ENCODE assay signal across 31 cellular contexts in the genomic region with DNA sequence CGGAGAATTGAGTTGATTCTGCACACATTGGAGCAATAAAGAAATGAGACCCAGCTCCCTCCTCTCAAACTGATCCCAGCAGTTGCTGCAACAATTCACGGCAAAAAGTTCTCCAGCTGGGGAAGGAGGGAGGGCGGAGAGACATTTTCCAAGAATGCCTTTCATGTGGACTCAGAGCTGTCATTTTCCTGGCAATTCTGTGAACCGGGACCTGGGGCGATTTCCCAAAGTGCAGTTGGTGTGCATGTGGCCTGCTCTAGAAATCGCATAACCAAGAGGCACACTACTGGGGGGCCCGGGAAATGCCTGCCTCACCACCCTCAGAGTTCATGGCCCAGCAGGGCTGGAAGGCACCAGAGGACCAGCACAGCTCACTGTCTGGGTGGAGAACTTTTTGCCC. TPM values are rescaled to one million over a fixed set of nuclear protein-coding genes. Genes with fewer than 3 reads are reported as not detected.
DNase-seq lines count a peak whose midpoint lies in the region; ATAC-seq and TF ChIP-seq lines count a peak whose summit lies in the region.
"Had no signal": no experiment of that assay in that cellular context is flagged by ENCODE, and none has a peak within 500 bp of the region (broad histone marks: within the 10 kb centered on the region; RNA-seq: fewer than 3 reads in every experiment).

No MANE protein-coding gene starts in this region.

- no peaks in the 10 kb centered on the region for H3K79me1 ChIP-seq in neuronal stem cell (ENCODE audit: low read depth, low read length)

- no peaks in the 10 kb centered on the region for H3K27me3 ChIP-seq in neuronal stem cell (ENCODE audit: control insufficient read depth in 3 of 3, insufficient read depth in 3 of 3, low read depth in 1 of 3, low read length in 3 of 3)
- H3K27me3 ChIP-seq: BLaER1 had no signal

- H3K36me3 Mint-ChIP-seq in Calu3 (ENCODE audit: insufficient read depth, unreplicated experiment), result no peaks in the 10 kb centered on the region

- intact Hi-C loops in Calu3 (cut with micrococcal nuclease; ENCODE audit: unreplicated experiment), result no loop called here

- no peak overlapping the region for H3K14ac ChIP-seq in neuronal stem cell (ENCODE audit: low read length)

- no peak overlapping the region for H3K27ac ChIP-seq in neuronal stem cell (replicated peaks; ENCODE audit: low read length)
- H3K27ac ChIP-seq: BLaER1, neutrophil, tibial artery had no signal

- no peaks in the 10 kb centered on the region for H3K9me3 Mint-ChIP-seq in Calu3 (ENCODE audit: low read depth, unreplicated experiment)
- H3K9me3 Mint-ChIP-seq: stimulated activated naive CD8-positive, alpha-beta T cell treated with anti-CD3 and anti-CD28 coated beads, Interleukin-15, amount 100 ng/mL, for 72 hours had no signal

- no peak overlapping the region for H3K4me3 ChIP-seq in AG10803 (ENCODE audit: low read length)
- no peak overlapping the region for H3K4me3 ChIP-seq in neuronal stem cell (ENCODE audit: low read length in 2 of 2)
- H3K4me3 ChIP-seq: BLaER1, HAP-1, K562, tibial artery had no signal

- H4K91ac ChIP-seq in neuronal stem cell (ENCODE audit: low read depth, low read length, poor library complexity), result no peak overlapping the region

- H3K4me2 ChIP-seq in neuronal stem cell (ENCODE audit: insufficient read depth, low read length, poor library complexity, severe bottlenecking), result no peak overlapping the region
- H3K4me2 ChIP-seq: BLaER1 had no signal

- no peaks in the 10 kb centered on the region for H3K36me3 ChIP-seq in neuronal stem cell (replicated peaks in 1 of 2; ENCODE audit: control insufficient read depth in 2 of 2, insufficient read depth in 2 of 2, low read length in 2 of 2)
- H3K36me3 ChIP-seq: BLaER1, HAP-1, neutrophil, tibial artery had no signal

- H2AK5ac ChIP-seq in neuronal stem cell (ENCODE audit: low read depth, low read length), result no peak overlapping the region

- H3K4me1 ChIP-seq in neuronal stem cell (ENCODE audit: control insufficient read depth in 2 of 2, insufficient read depth in 1 of 2, low read depth in 1 of 2, low read length in 2 of 2), result peaks cover 7 to 17% of the 10 kb centered on the region in 2 donors
- H3K4me1 ChIP-seq: BLaER1, HAP-1, tibial artery had no signal

- H4K8ac ChIP-seq in neuronal stem cell (ENCODE audit: low read depth, low read length), result no peak overlapping the region

- H3K23ac ChIP-seq in neuronal stem cell (ENCODE audit: low read depth, low read length, poor library complexity), result no peak overlapping the region

- H2BK12ac ChIP-seq in neuronal stem cell (ENCODE audit: low read length), result no peak overlapping the region

- H2BK15ac ChIP-seq in neuronal stem cell (ENCODE audit: low read length), result no peak overlapping the region

- DNase-seq in AG10803 (ENCODE audit: low read depth) (peak; percentile 76), RPMI7951 (ENCODE audit: low read depth) (peak; percentile 84), fibroblast of peridontal ligament (ENCODE audit: extremely low read depth) (peak; percentile 54), neuronal stem cell (ENCODE audit: low spot score) (no peak), NCI-H774 (lab: John Stamatoyannopoulos, UW) (no peak), Calu3 (no peak), NCI-H1930 (lab: John Stamatoyannopoulos, UW) (no peak)
- DNase-seq: activated CD4-positive, CD25-positive, alpha-beta regulatory T cell treated with anti-CD3 and anti-CD28 coated beads, Interleukin-2, amount 50 U/mL, for 72 hours; activated CD8-positive, alpha-beta T cell treated with anti-CD3 and anti-CD28 coated beads, Interleukin-2, amount 10 ng/mL, durations not matched to agents 7 days and 5 days; activated gamma-delta T cell treated with Interleukin-2 at 50 U/mL for 16 hours; DMS53; GF-D8; kidney glomerular epithelial cell; NCI-H2081; NCI-H2227 treated with DMSO at 0.1 percent for 48 hours; NCI-H748 treated with DMSO at 0.1 percent for 48 hours; RPMI8226; stimulated activated naive CD8-positive, alpha-beta T cell treated with anti-CD3 and anti-CD28 coated beads, Interleukin-15, amount 100 ng/mL, for 72 hours had no signal

- no peak for ATAC-seq in GM18861 (IDR thresholded peaks at IDR 0.05; ENCODE audit: unreplicated experiment)
- ATAC-seq: activated CD8-positive, alpha-beta T cell treated with anti-CD3 and anti-CD28 coated beads, Interleukin-2, amount 10 ng/mL, durations not matched to agents 7 days and 5 days; K562; stimulated activated naive CD8-positive, alpha-beta T cell treated with anti-CD3 and anti-CD28 coated beads, Interleukin-15, amount 100 ng/mL, for 72 hours had no signal

- no peak overlapping the region for H3K4me3 Mint-ChIP-seq in Calu3 (ENCODE audit: low read depth, unreplicated experiment)
- H3K4me3 Mint-ChIP-seq: activated CD8-positive, alpha-beta T cell treated with anti-CD3 and anti-CD28 coated beads, Interleukin-2, amount 10 ng/mL, durations not matched to agents 7 days and 5 days; stimulated activated naive CD8-positive, alpha-beta T cell treated with anti-CD3 and anti-CD28 coated beads, Interleukin-15, amount 100 ng/mL, for 72 hours had no signal

- H3K27me3 Mint-ChIP-seq in Calu3 (ENCODE audit: unreplicated experiment), result peaks cover 74% of the 10 kb centered on the region

- H3K9ac ChIP-seq in neuronal stem cell (ENCODE audit: low read depth, low read length, poor library complexity), result no peak overlapping the region
- H3K9ac ChIP-seq: BLaER1 had no signal

- TF ChIP-seq CTCF in AG10803 (conservative IDR thresholded peaks at IDR 0.05; ENCODE audit: low read length) (no peak), Calu3 (IDR thresholded peaks at IDR 0.05; ENCODE audit: unreplicated experiment) (no peak)

- H2AFZ ChIP-seq in neuronal stem cell (ENCODE audit: low read length), result peak overlapping the region; percentile 83

- no peaks in the 10 kb centered on the region for H3K4me1 Mint-ChIP-seq in Calu3 (ENCODE audit: low read depth, unreplicated experiment)
- H3K4me1 Mint-ChIP-seq: stimulated activated naive CD8-positive, alpha-beta T cell treated with anti-CD3 and anti-CD28 coated beads, Interleukin-15, amount 100 ng/mL, for 72 hours had no signal

- WGBS in neuronal stem cell (ENCODE audit: extremely low coverage in 2 of 2, insufficient read length in 2 of 2, insufficient replicate concordance in 1 of 2), 2 donors, result no CpG with 5 or more reads among the region's 7 CpGs

- peak overlapping the region; percentile 29 for H3K18ac ChIP-seq in neuronal stem cell (ENCODE audit: low read length)

- H2BK120ac ChIP-seq in neuronal stem cell (ENCODE audit: low read depth, low read length), result no peak overlapping the region

- no peaks in the 10 kb centered on the region for H3K9me3 ChIP-seq in neuronal stem cell (replicated peaks in 1 of 2; ENCODE audit: control insufficient read depth in 2 of 2, insufficient read depth in 1 of 2, low read depth in 1 of 2, low read length in 2 of 2)
- H3K9me3 ChIP-seq: BLaER1, HAP-1, neutrophil, tibial artery had no signal

- H3K4ac ChIP-seq in neuronal stem cell (ENCODE audit: low read length), result no peak overlapping the region

- BruUV-seq in Calu3 (replicated peaks; lab: Mats Ljungman, UMichigan), result no TSS peak

- CTCF ChIA-PET in Calu3 (lab: Charles Lee), result no interaction called here

- H2BK5ac ChIP-seq in neuronal stem cell (ENCODE audit: low read length), result no peak overlapping the region

- H3K27ac Mint-ChIP-seq in Calu3 (ENCODE audit: unreplicated experiment), result no peak overlapping the region
- H3K27ac Mint-ChIP-seq: activated CD8-positive, alpha-beta T cell treated with anti-CD3 and anti-CD28 coated beads, Interleukin-2, amount 10 ng/mL, durations not matched to agents 7 days and 5 days had no signal

RNA-seq across cellular contexts. Expression of a gene that starts 48.7 kb away (rescaled TPM):
- 18.2 and 24.3 TPM in 2 replicates for total RNA-seq in RPMI7951 (2014; rRNA removed; shearing (Covaris generic))
- polyA plus RNA-seq in neuronal stem cell (2013, experiment 1 of 2), result 32.6 TPM
- polyA plus RNA-seq in neuronal stem cell (2013, experiment 2 of 2), result 34.8 TPM
- total RNA-seq in Calu3 (2022), result 83.2 and 84.5 TPM in 2 replicates

RNA-seq across cellular contexts. Expression of a gene that starts 49.2 kb away (rescaled TPM):
- total RNA-seq in RPMI7951 (2014; rRNA removed; shearing (Covaris generic)), result 0.29 TPM in 1 of 2 replicates, not detected in the other
- polyA plus RNA-seq in neuronal stem cell (2013, experiment 1 of 2), result 1,930 TPM
- polyA plus RNA-seq in neuronal stem cell (2013, experiment 2 of 2), result 1,905 TPM
- total RNA-seq in Calu3 (2022), result 0.51 TPM in 1 of 2 replicates, not detected in the other
- total RNA-seq: activated CD8-positive, alpha-beta T cell treated with anti-CD3 and anti-CD28 coated beads, Interleukin-2, amount 10 ng/mL, durations not matched to agents 7 days and 5 days; fibroblast of villous mesenchyme; HT1080; lung microvascular endothelial cell; M059J; pulmonary artery endothelial cell; SK-MEL-5; T-helper 1 cell treated with Interleukin-12 subunit alpha and Interleukin-12 subunit beta and Interleukin-4 antibody, amounts not matched to agents 30 ng/mL and 1 ng/mL, for 36 hours had no signal
- polyA plus RNA-seq: K562 had no signal

Comparison
In these comparisons a context has a peak if more than half of its experiments do, and no peak if none do; other contexts are left out.
1. DNase-seq: peak in AG10803 (single experiment), RPMI7951 (single experiment) and fibroblast of peridontal ligament (single experiment); none in neuronal stem cell (single experiment), NCI-H774 (single experiment), Calu3 (single experiment) and NCI-H1930 (0 of 2).